ENCODE assay signal across 1 cellular context in the genomic region with DNA sequence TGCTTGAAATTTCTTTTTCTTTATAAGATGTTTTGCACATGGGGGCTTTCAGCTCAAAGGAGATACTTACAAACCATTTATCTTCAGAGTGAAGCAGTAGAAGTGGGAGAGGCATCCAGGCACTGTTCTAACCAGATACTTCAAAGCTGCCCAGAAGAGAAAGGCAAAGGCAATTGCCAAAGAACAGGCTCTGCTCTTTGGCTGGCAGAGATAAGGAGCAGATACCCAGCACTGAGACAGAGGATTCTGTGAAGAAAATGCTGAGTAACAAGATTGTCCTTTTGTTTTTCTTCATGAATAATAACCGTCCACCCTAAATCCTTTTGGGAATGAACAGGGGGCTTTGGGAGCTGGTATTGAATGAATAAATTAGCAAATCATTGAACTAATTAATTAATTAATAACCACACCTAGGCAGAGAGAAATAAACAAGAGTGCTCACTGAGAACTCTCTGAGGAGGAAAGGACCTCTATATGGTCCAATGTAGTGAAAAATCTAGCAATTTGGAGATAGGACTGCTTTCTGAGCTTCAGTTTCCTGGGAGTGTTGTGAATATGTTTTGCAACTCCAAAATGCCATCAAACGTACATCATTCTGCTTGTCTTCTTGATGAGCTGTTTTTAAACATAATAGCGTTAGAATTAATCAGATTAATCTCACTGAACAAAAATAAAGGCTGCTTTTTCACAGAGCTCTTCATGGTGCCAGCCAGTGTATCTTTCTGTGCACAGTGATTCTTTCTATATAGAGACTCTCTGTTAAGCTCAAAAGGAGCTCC.
TF ChIP-seq lines count a peak whose summit lies in the region.

No MANE protein-coding gene starts in this region.

TF ChIP-seq in K562, 482 proteins besides CTCF, POLR2A, EP300 and RAD21 (continued from another document):
- peak; percentile 15 for TF ChIP-seq MEIS2 (IDR thresholded peaks at IDR 0.05; ENCODE audit: partially characterized antibody)
- no peak for TF ChIP-seq FOXA3 (CRISPR knock-in tag; conservative IDR thresholded peaks at IDR 0.05 in 1 of 2, IDR thresholded peaks at IDR 0.05 in 1 of 2)
- TF ChIP-seq SNIP1 (IDR thresholded peaks at IDR 0.05; ENCODE audit: low read depth), result no peak
